In the genomic region with DNA sequence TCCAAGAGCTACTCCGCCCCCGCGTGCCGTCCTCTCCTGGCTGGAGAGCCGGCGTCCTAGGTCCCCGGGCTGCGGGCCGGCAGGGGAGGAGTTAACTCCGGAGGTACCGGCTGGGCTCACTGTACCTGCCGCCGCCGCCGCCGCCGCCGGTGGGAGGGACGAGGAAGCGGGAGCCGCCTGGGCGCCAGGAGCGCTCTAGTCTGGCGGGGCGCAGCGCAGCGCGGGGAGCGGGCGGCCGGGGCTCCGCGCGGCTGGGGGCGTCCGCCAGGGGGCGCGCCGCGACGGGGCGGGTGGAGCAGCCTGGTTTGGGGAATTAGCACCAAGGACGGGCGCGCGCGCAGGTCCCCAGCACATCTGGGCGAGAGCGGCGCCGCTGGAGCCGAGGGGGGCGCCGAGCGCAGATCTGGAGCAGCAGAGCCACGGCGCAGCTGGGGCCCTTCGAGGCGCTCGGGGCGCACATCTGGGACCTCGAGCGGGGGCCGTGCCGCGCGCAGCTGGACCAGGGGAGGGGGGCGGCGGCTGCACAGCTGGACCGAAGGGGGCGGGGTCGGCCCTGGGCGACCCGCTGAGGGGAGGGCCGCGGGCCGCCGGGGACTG, we compare ENCODE assay signal across 8 cellular contexts. TPM values are rescaled to one million over a fixed set of nuclear protein-coding genes. Genes with fewer than 3 reads are reported as not detected.
A peak's percentile ranks its signal among the peaks of the same experiment; 100 is the strongest.
DNase-seq lines count a peak whose midpoint lies in the region; ATAC-seq and TF ChIP-seq lines count a peak whose summit lies in the region.

A gene (plus strand): TSS at position 348 of the 597 bp plus-strand sequence. CDS start 349 bp downstream, outside the sequence.

- H3K36me3 ChIP-seq in fibroblast of lung (ENCODE audit: control insufficient read depth, insufficient read depth, low read length) (no peaks in the 10 kb centered on the region), neural progenitor cell (no peaks in the 10 kb centered on the region), thymus (ENCODE audit: control insufficient read depth, insufficient read depth) (no peaks in the 10 kb centered on the region)

- H4K20me1 ChIP-seq in fibroblast of lung (ENCODE audit: control insufficient read depth, extremely low read depth, insufficient read depth, low read length) (no peaks in the 10 kb centered on the region), neural progenitor cell (ENCODE audit: low read depth) (peaks cover 16% of the 10 kb centered on the region)

- no peak within 1 kb of the TSS for H3K27ac Mint-ChIP-seq in neural progenitor cell

- peak within 1 kb of the TSS; percentile 46 to 70 (median 58) for H3K4me3 ChIP-seq in fibroblast of lung (replicated peaks in 1 of 4; ENCODE audit: control extremely low read depth in 1 of 4, insufficient read depth in 1 of 4, low read depth in 3 of 4, low read length in 4 of 4)
- H3K4me3 ChIP-seq in neural progenitor cell, result peak within 1 kb of the TSS; percentile 98
- peak within 1 kb of the TSS; percentile 33 for H3K4me3 ChIP-seq in thymus (ENCODE audit: low read length)

- peak; percentile 83 to 88 for ATAC-seq in activated T-cell treated with anti-CD3 and anti-CD28 coated beads, Interleukin-2, amount 50 U/mL, for 4 hours

- DNase-seq in activated gamma-delta T cell treated with Interleukin-2 at 50 U/mL for 16 hours (peak; percentile 49), activated gamma-delta T cell (lab: John Stamatoyannopoulos, UW) (no peak), NCI-H748 treated with DMSO at 0.1 percent for 48 hours (lab: John Stamatoyannopoulos, UW) (peak; percentile 17), fibroblast of lung (ENCODE audit: low read depth in 2 of 2) (peak; percentile 11 to 27), neural progenitor cell (ENCODE audit: low spot score) (peak; percentile 91), Ammon's horn (ENCODE audit: low spot score) (no peak)
- DNase-seq in activated T-cell treated with anti-CD3 and anti-CD28 coated beads, Interleukin-2, amount 50 U/mL, for 4 hours, result peak; percentile 57

- H3K4me2 ChIP-seq in fibroblast of lung (ENCODE audit: extremely low read depth, insufficient read depth, low read length) (peak within 1 kb of the TSS; percentile 81), neural progenitor cell (peak within 1 kb of the TSS; percentile 89)

- peak within 1 kb of the TSS; percentile 48 for H2AFZ ChIP-seq in fibroblast of lung (ENCODE audit: low read length)
- peak within 1 kb of the TSS; percentile 92 for H2AFZ ChIP-seq in neural progenitor cell (replicated peaks)

- peaks cover 43% of the 10 kb centered on the region for H3F3A ChIP-seq in neural progenitor cell (ENCODE audit: low read depth)

- H3K27ac ChIP-seq in fibroblast of lung (ENCODE audit: insufficient read depth, low read length), result no peak within 1 kb of the TSS
- H3K27ac ChIP-seq in neural progenitor cell, result no peak within 1 kb of the TSS
- no peak within 1 kb of the TSS for H3K27ac ChIP-seq in thymus (ENCODE audit: low read depth)

- H3K9me3 ChIP-seq in fibroblast of lung (ENCODE audit: control insufficient read depth, insufficient read depth, low read depth, low read length) (no peaks in the 10 kb centered on the region), neural progenitor cell (ENCODE audit: low read depth) (no peaks in the 10 kb centered on the region), thymus (ENCODE audit: control insufficient read depth) (peaks cover 5% of the 10 kb centered on the region)

- no peaks in the 10 kb centered on the region for H3K36me3 Mint-ChIP-seq in activated T-cell treated with anti-CD3 and anti-CD28 coated beads, Interleukin-2, amount 50 U/mL, for 4 hours (ENCODE audit: insufficient read depth)
- H3K36me3 Mint-ChIP-seq in neural progenitor cell, result no peaks in the 10 kb centered on the region

- H3K4me1 Mint-ChIP-seq in activated T-cell treated with anti-CD3 and anti-CD28 coated beads, Interleukin-2, amount 50 U/mL, for 4 hours (ENCODE audit: low read depth), result peaks cover 4% of the 10 kb centered on the region
- H3K4me1 Mint-ChIP-seq in neural progenitor cell, result peaks cover 16% of the 10 kb centered on the region

- 3% methylated on average over 78 of the region's 78 CpGs for WGBS in thymus

- H3K4me3 Mint-ChIP-seq in activated T-cell treated with anti-CD3 and anti-CD28 coated beads, Interleukin-2, amount 50 U/mL, for 4 hours, result peak within 1 kb of the TSS; percentile 65
- peak within 1 kb of the TSS; percentile 88 for H3K4me3 Mint-ChIP-seq in neural progenitor cell

- peak; percentile 9 to 23 for TF ChIP-seq CTCF in fibroblast of lung (conservative IDR thresholded peaks at IDR 0.05 in 1 of 2, IDR thresholded peaks at IDR 0.05 in 1 of 2; ENCODE audit: low read depth in 1 of 2, low read length in 2 of 2)
- TF ChIP-seq CTCF in neural progenitor cell (IDR thresholded peaks at IDR 0.05), result peak; percentile 59

- H3K27me3 ChIP-seq in fibroblast of lung (ENCODE audit: control insufficient read depth, insufficient read depth, low read length) (peaks cover 27% of the 10 kb centered on the region), neural progenitor cell (peaks cover 30% of the 10 kb centered on the region), thymus (ENCODE audit: control insufficient read depth, insufficient read depth) (peaks cover 70% of the 10 kb centered on the region)

- H3K4me1 ChIP-seq in fibroblast of lung (ENCODE audit: control insufficient read depth, extremely low read depth, insufficient read depth, low read length) (no peaks in the 10 kb centered on the region), neural progenitor cell (peaks cover 14% of the 10 kb centered on the region), thymus (ENCODE audit: control insufficient read depth, insufficient read depth, low read length) (no peaks in the 10 kb centered on the region)

- H3K79me2 ChIP-seq in fibroblast of lung (ENCODE audit: control insufficient read depth, insufficient read depth, low read length) (no peaks in the 10 kb centered on the region), neural progenitor cell (ENCODE audit: low read depth) (peaks cover 8% of the 10 kb centered on the region)

- H3K9ac ChIP-seq in fibroblast of lung (ENCODE audit: insufficient read depth, low read length), result peak within 1 kb of the TSS; percentile 20
- peak within 1 kb of the TSS; percentile 36 for H3K9ac ChIP-seq in neural progenitor cell

- no peaks in the 10 kb centered on the region for H3K9me3 Mint-ChIP-seq in activated T-cell treated with anti-CD3 and anti-CD28 coated beads, Interleukin-2, amount 50 U/mL, for 4 hours
- H3K9me3 Mint-ChIP-seq in neural progenitor cell, result no peaks in the 10 kb centered on the region

- peaks cover 53% of the 10 kb centered on the region for H3K27me3 Mint-ChIP-seq in activated T-cell treated with anti-CD3 and anti-CD28 coated beads, Interleukin-2, amount 50 U/mL, for 4 hours (ENCODE audit: low read depth)
- peaks cover 41% of the 10 kb centered on the region for H3K27me3 Mint-ChIP-seq in neural progenitor cell (ENCODE audit: insufficient read depth, low read depth)

RNA-seq across cellular contexts. Expression of the gene that starts here (rescaled TPM):
- under 1 TPM in 1 of 3 donors, not detected in 2; 0.19 TPM for total RNA-seq in activated T-cell treated with anti-CD3 and anti-CD28 coated beads, Interleukin-2, amount 50 U/mL, for 4 hours
- total RNA-seq in fibroblast of lung (0.66 and 0.77 TPM in 2 replicates), neural progenitor cell (ENCODE audit: low replicate concordance) (3.6 and 10.7 TPM in 2 replicates)
- polyA plus RNA-seq in fibroblast of lung (0.19 and 0.36 TPM in 2 replicates), thymus (2.3 TPM)
- 0.31 and 0.48 TPM in 2 replicates for polyA plus RNA-seq in fibroblast of lung (2012)
- 0.39 TPM in 1 of 2 replicates, not detected in the other for polyA minus RNA-seq in fibroblast of lung (ENCODE audit: low replicate concordance)

Comparison
In these comparisons a context has a peak if more than half of its experiments do, and no peak if none do; other contexts are left out.
1. DNase-seq: peak in activated gamma-delta T cell treated with Interleukin-2 at 50 U/mL for 16 hours (single experiment), NCI-H748 treated with DMSO at 0.1 percent for 48 hours (single experiment) and neural progenitor cell (single experiment); none in activated gamma-delta T cell (single experiment) and Ammon's horn (single experiment).
2. Peak in DNase-seq and ATAC-seq in activated T-cell treated with anti-CD3 and anti-CD28 coated beads, Interleukin-2, amount 50 U/mL, for 4 hours; RNA of the gene not detected or under 1 TPM.
3. Peak in DNase-seq, H3K4me3 ChIP-seq, H3K9ac ChIP-seq and H3K4me2 ChIP-seq in fibroblast of lung; RNA of the gene not detected or under 1 TPM.
4. H3K4me3 ChIP-seq: peak in every context shown above with its lines; median percentile 98 in neural progenitor cell; 58 in fibroblast of lung; 33 in thymus.